18 cellular contexts compared by ENCODE assay signal in genomic region chr13:28442872-28443271, GRCh38. TPM values are rescaled to one million over a fixed set of nuclear protein-coding genes. Genes with fewer than 3 reads are reported as not detected.
"Had no signal": no experiment of that assay in that cellular context is flagged by ENCODE, and none has a peak within 500 bp of the region (broad histone marks: within the 10 kb centered on the region; RNA-seq: fewer than 3 reads in every experiment).

No MANE protein-coding gene starts in this region.

- H3K9me3 ChIP-seq: suprapubic skin had no signal

- H3K27ac ChIP-seq: coronary artery, gastroesophageal sphincter, psoas muscle, suprapubic skin had no signal

- ATAC-seq: activated CD8-positive, alpha-beta memory T cell treated with anti-CD3 and anti-CD28 coated beads, Interleukin-2, amount 10 ng/mL, durations not matched to agents 7 days and 5 days; gastroesophageal sphincter; psoas muscle; stimulated activated naive CD8-positive, alpha-beta T cell treated with anti-CD3 and anti-CD28 coated beads, Interleukin-15, Interleukin-2, amounts not matched to agents 100 U/mL and 50 U/mL, for 24 hours had no signal

- H3K36me3 ChIP-seq: gastroesophageal sphincter, suprapubic skin had no signal

- H3K27me3 ChIP-seq: gastroesophageal sphincter had no signal

- H3K4me3 Mint-ChIP-seq: activated CD8-positive, alpha-beta memory T cell treated with anti-CD3 and anti-CD28 coated beads, Interleukin-2, amount 10 ng/mL, durations not matched to agents 7 days and 5 days; immature natural killer cell had no signal

- H3K27ac Mint-ChIP-seq: activated CD8-positive, alpha-beta memory T cell treated with anti-CD3 and anti-CD28 coated beads, Interleukin-2, amount 10 ng/mL, durations not matched to agents 7 days and 5 days; immature natural killer cell had no signal

- H3K4me3 ChIP-seq: coronary artery, gastroesophageal sphincter, psoas muscle, suprapubic skin had no signal

- DNase-seq: activated CD4-positive, alpha-beta T cell treated with anti-CD3 and anti-CD28 coated beads, Interleukin-2, amount 50 U/mL, for 4 hours; activated CD4-positive, CD25-positive, alpha-beta regulatory T cell treated with anti-CD3 and anti-CD28 coated beads, Interleukin-2, amount 50 U/mL, for 72 hours; activated CD8-positive, alpha-beta memory T cell treated with anti-CD3 and anti-CD28 coated beads, Interleukin-2, amount 10 ng/mL, durations not matched to agents 7 days and 5 days; activated gamma-delta T cell; activated T-cell treated with anti-CD3 and anti-CD28 coated beads, Interleukin-2, amount 50 U/mL, for 48 hours; effector memory CD4-positive, alpha-beta T cell; hippocampal formation; immature natural killer cell; mesendoderm; psoas muscle; stimulated activated CD4-positive, alpha-beta T cell treated with anti-CD3 and anti-CD28 coated beads, Interleukin-4, amount 100 ng/mL, for 1 hour; stimulated activated CD8-positive, alpha-beta memory T cell treated with anti-CD3 and anti-CD28 coated beads, Interleukin-4, amount 100 ng/mL, for 48 hours; stimulated activated naive CD8-positive, alpha-beta T cell treated with anti-CD3 and anti-CD28 coated beads, Interleukin-15, Interleukin-2, amounts not matched to agents 100 U/mL and 50 U/mL, for 24 hours had no signal

- H3K36me3 Mint-ChIP-seq: activated CD8-positive, alpha-beta memory T cell treated with anti-CD3 and anti-CD28 coated beads, Interleukin-2, amount 10 ng/mL, durations not matched to agents 7 days and 5 days had no signal

- H3K4me1 ChIP-seq: gastroesophageal sphincter, psoas muscle had no signal

- H3K4me1 Mint-ChIP-seq: activated CD8-positive, alpha-beta memory T cell treated with anti-CD3 and anti-CD28 coated beads, Interleukin-2, amount 10 ng/mL, durations not matched to agents 7 days and 5 days; immature natural killer cell had no signal

RNA-seq across cellular contexts. Expression of gene FLT1, which starts 52.1 kb away (rescaled TPM):
- total RNA-seq: osteoblast had no signal
- polyA plus RNA-seq: immature natural killer cell, neural cell had no signal
